In genomic region chr1:7847599-7847998, GRCh38 we compare ENCODE assay signal across 1 cellular context.
TF ChIP-seq lines count a peak whose summit lies in the region.

No MANE protein-coding gene starts in this region.

TF ChIP-seq in GM23338, 12 proteins besides CTCF, POLR2A, EP300 and RAD21 (continued from another document):
- no peak for TF ChIP-seq ZNF462 (CRISPR knock-in tag; IDR thresholded peaks at IDR 0.05)
